In the genomic region with DNA sequence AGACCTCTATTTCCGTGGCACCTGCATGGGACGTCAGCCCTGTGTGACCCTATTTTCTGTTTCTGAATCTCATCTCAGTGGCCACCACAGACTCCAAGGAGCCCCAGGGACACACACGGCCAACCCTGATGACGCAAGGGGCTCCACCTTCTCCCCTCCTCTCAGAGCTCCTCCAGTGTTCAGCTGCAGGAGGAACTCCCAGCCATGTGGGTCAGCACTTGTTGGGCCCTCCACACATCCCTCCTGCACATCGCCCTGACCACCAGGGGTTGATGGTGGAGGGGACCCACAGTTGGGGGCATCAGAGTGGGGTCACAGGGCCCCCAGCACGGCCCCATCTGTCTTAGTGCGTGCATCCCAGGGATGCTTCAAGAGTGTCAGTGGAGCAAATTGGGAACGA, we compare ENCODE assay signal across 20 cellular contexts.
DNase-seq lines count a peak whose midpoint lies in the region; ATAC-seq and TF ChIP-seq lines count a peak whose summit lies in the region.
"Had no signal": no experiment of that assay in that cellular context is flagged by ENCODE, and none has a peak within 500 bp of the region (broad histone marks: within the 10 kb centered on the region; RNA-seq: fewer than 3 reads in every experiment).

No MANE protein-coding gene starts in this region.

- H3K27me3 ChIP-seq in osteoblast (ENCODE audit: insufficient read depth, low read length) (no peaks in the 10 kb centered on the region), ovary (no peaks in the 10 kb centered on the region)

- H3K36me3 ChIP-seq in osteoblast (ENCODE audit: insufficient read depth, low read length) (no peaks in the 10 kb centered on the region), ovary (no peaks in the 10 kb centered on the region)

- no peaks in the 10 kb centered on the region for H4K20me1 ChIP-seq in osteoblast (ENCODE audit: insufficient read depth, low read length)

- in situ Hi-C loops in GM13976 (cut with MboI; ENCODE audit: low sequenced_read_pairs, unreplicated experiment) = no loop called here

- no peak overlapping the region for H3K4me2 ChIP-seq in osteoblast (ENCODE audit: insufficient read depth, low read length)

- no peaks in the 10 kb centered on the region for H3K79me2 ChIP-seq in osteoblast (ENCODE audit: insufficient read depth, low read length)

- TF ChIP-seq CTCF in GM13976 (IDR thresholded peaks at IDR 0.05; ENCODE audit: borderline replicate concordance, control extremely low read depth, extremely low read depth, insufficient read depth, missing control alignments) (no peak), coronary artery (IDR thresholded peaks at IDR 0.05) (no peak), osteoblast (IDR thresholded peaks at IDR 0.05; ENCODE audit: extremely low read depth, low read depth, low read length) (no peak), type B pancreatic cell (conservative IDR thresholded peaks at IDR 0.05) (no peak), ovary (IDR thresholded peaks at IDR 0.05) (no peak)

- peaks cover 19% of the 10 kb centered on the region for H3K27me3 Mint-ChIP-seq in type B pancreatic cell
- H3K27me3 Mint-ChIP-seq: CD4-positive, CD25-positive, alpha-beta regulatory T cell had no signal

- TF ChIP-seq POLR2A in ovary (IDR thresholded peaks at IDR 0.05) = no peak

- H3K4me1 ChIP-seq in osteoblast (ENCODE audit: insufficient read depth, low read length) (no peaks in the 10 kb centered on the region), ovary (ENCODE audit: insufficient read depth) (no peaks in the 10 kb centered on the region)
- H3K4me1 ChIP-seq: Caco-2 had no signal

- no peak overlapping the region for H3K27ac ChIP-seq in coronary artery
- no peak overlapping the region for H3K27ac ChIP-seq in osteoblast (ENCODE audit: low read depth, low read length)
- no peak overlapping the region for H3K27ac ChIP-seq in ovary

- no peak for TF ChIP-seq EP300 in ovary (IDR thresholded peaks at IDR 0.05)

- H3K9me3 Mint-ChIP-seq in type B pancreatic cell = peaks cover 6% of the 10 kb centered on the region

- H3K27ac Mint-ChIP-seq in type B pancreatic cell = no peak overlapping the region
- H3K27ac Mint-ChIP-seq: B cell; CD4-positive, CD25-positive, alpha-beta regulatory T cell had no signal

- H2AFZ ChIP-seq in osteoblast (ENCODE audit: low read length) = no peak overlapping the region

- H3K4me3 Mint-ChIP-seq in type B pancreatic cell = no peak overlapping the region
- H3K4me3 Mint-ChIP-seq: B cell; CD4-positive, CD25-positive, alpha-beta regulatory T cell had no signal

- H3K4me1 Mint-ChIP-seq in type B pancreatic cell (ENCODE audit: unreplicated experiment) = no peaks in the 10 kb centered on the region
- H3K4me1 Mint-ChIP-seq: B cell; CD4-positive, CD25-positive, alpha-beta regulatory T cell had no signal

- H3K36me3 Mint-ChIP-seq in type B pancreatic cell = no peaks in the 10 kb centered on the region
- H3K36me3 Mint-ChIP-seq: CD4-positive, CD25-positive, alpha-beta regulatory T cell had no signal

- ATAC-seq in HG03460 (IDR thresholded peaks at IDR 0.05; ENCODE audit: unreplicated experiment) = no peak

- 61 to 71% (median 64%) methylated on average over 8 of the region's 8 CpGs for WGBS in ovary, 3 donors

- H3K4me3 ChIP-seq in coronary artery (no peak overlapping the region), osteoblast (ENCODE audit: insufficient read depth, low read length) (no peak overlapping the region), ovary (no peak overlapping the region)

- intact Hi-C loops in ovary (cut with DNase I) = no loop called here

- H3K9me3 ChIP-seq in osteoblast (ENCODE audit: low read depth, low read length) = no peaks in the 10 kb centered on the region
- no peaks in the 10 kb centered on the region for H3K9me3 ChIP-seq in ovary
- H3K9me3 ChIP-seq: Caco-2 had no signal

- peak; percentile 7 for DNase-seq in GM13976 (ENCODE audit: low spot score)
- peak; percentile 62 for DNase-seq in coronary artery (ENCODE audit: low spot score)
- peak; percentile 26 for DNase-seq in osteoblast (ENCODE audit: insufficient read length, low spot score, missing footprints)
- DNase-seq in type B pancreatic cell (ENCODE audit: extremely low spot score, unreplicated experiment) = peak; percentile 49
- no peak for DNase-seq in UCSD-AML1 (lab: John Stamatoyannopoulos, UW; ENCODE audit: unreplicated experiment)
- DNase-seq in ovary = no peak
- DNase-seq: Caco-2; CD4-positive, CD25-positive, alpha-beta regulatory T cell; EL; IMR-90; Kasumi-1; MM.1S; NCI-H1105; NCI-H1694 treated with DMSO at 0.1 percent for 48 hours; NCI-H2107; NCI-H2227 treated with DMSO at 0.1 percent for 48 hours; NCI-H524; SHP77 had no signal

Comparison
In these comparisons a context has a peak if more than half of its experiments do, and no peak if none do; other contexts are left out.
1. DNase-seq: peak in GM13976 (single experiment), coronary artery (single experiment), osteoblast (single experiment) and type B pancreatic cell (single experiment); none in UCSD-AML1 (single experiment) and ovary (0 of 5).